28 cellular contexts compared by ENCODE assay signal in genomic region chr7:96727534-96728088, GRCh38.
"Had no signal": no experiment of that assay in that cellular context is flagged by ENCODE, and none has a peak within 500 bp of the region (broad histone marks: within the 10 kb centered on the region; RNA-seq: fewer than 3 reads in every experiment).

No MANE protein-coding gene starts in this region.

- H3K9me3 ChIP-seq: body of pancreas, colonic mucosa, gastrocnemius medialis, spleen, thoracic aorta, upper lobe of left lung, vagina had no signal

- H3K27me3 ChIP-seq: body of pancreas, cardiac muscle cell, colonic mucosa, gastrocnemius medialis, upper lobe of left lung, vagina had no signal

- DNase-seq: activated B cell treated with CpG ODN at 0.5 μM for 24 hours; activated CD4-positive, alpha-beta T cell treated with anti-CD3 and anti-CD28 coated beads, Interleukin-2, amount 50 U/mL, for 1 hour; activated CD8-positive, alpha-beta T cell treated with anti-CD3 and anti-CD28 coated beads for 36 hours; activated naive CD4-positive, alpha-beta T cell; activated T-cell treated with anti-CD3 and anti-CD28 coated beads, Interleukin-2, amount 50 U/mL, for 48 hours; aorta; body of pancreas; cerebellar nuclear complex; colonic mucosa; dorsolateral prefrontal cortex; effector memory CD8-positive, alpha-beta T cell; gastrocnemius medialis; glutamatergic neuron; islet precursor cell; left colon; midbrain; naive thymus-derived CD4-positive, alpha-beta T cell; right cardiac atrium; spleen; stimulated activated naive CD4-positive, alpha-beta T cell treated with Interleukin-2 at 50 U/mL for 16 hours; T-helper 2 cell; upper lobe of left lung had no signal

- H3K36me3 Mint-ChIP-seq: activated naive CD4-positive, alpha-beta T cell treated with anti-CD3 and anti-CD28 coated beads, Interleukin-2, amount 50 U/mL, for 72 hours; naive thymus-derived CD4-positive, alpha-beta T cell had no signal

- H3K4me3 ChIP-seq: body of pancreas, cardiac muscle cell, colonic mucosa, dorsolateral prefrontal cortex, gastrocnemius medialis, spleen, thoracic aorta, upper lobe of left lung, vagina had no signal

- H3K4me1 ChIP-seq: body of pancreas, colonic mucosa, gastrocnemius medialis, spleen, upper lobe of left lung, vagina had no signal

- H3K4me3 Mint-ChIP-seq: activated B cell treated with CpG ODN at 0.5 μM for 24 hours; activated CD8-positive, alpha-beta T cell treated with anti-CD3 and anti-CD28 coated beads for 36 hours; effector memory CD8-positive, alpha-beta T cell; naive thymus-derived CD4-positive, alpha-beta T cell; neural crest cell had no signal

- H3K36me3 ChIP-seq: cardiac muscle cell, colonic mucosa, gastrocnemius medialis, spleen, thoracic aorta, upper lobe of left lung, vagina had no signal

- H3K4me1 Mint-ChIP-seq: activated B cell treated with CpG ODN at 0.5 μM for 24 hours; naive thymus-derived CD4-positive, alpha-beta T cell; neural crest cell had no signal

- ATAC-seq: activated CD8-positive, alpha-beta T cell treated with anti-CD3 and anti-CD28 coated beads for 36 hours; activated naive CD4-positive, alpha-beta T cell treated with anti-CD3 and anti-CD28 coated beads, Interleukin-2, amount 50 U/mL, for 72 hours; body of pancreas; effector memory CD8-positive, alpha-beta T cell; gastrocnemius medialis; left colon; naive thymus-derived CD4-positive, alpha-beta T cell; right cardiac atrium had no signal

- H3K9me3 Mint-ChIP-seq: activated CD8-positive, alpha-beta T cell treated with anti-CD3 and anti-CD28 coated beads for 36 hours; activated naive CD4-positive, alpha-beta T cell treated with anti-CD3 and anti-CD28 coated beads, Interleukin-2, amount 50 U/mL, for 72 hours; activated T-helper 2 cell treated with anti-CD3 and anti-CD28 coated beads, Interferon-gamma antibody, Interleukin-2, Interleukin-4, amounts not matched to agents 10 μg/mL and 5 μg/mL and 100 μg/mL, durations not matched to agents 14 hours and 24 hours and 36 hours; effector memory CD8-positive, alpha-beta T cell; naive thymus-derived CD4-positive, alpha-beta T cell; neural crest cell had no signal

- H3K27ac ChIP-seq: body of pancreas, cardiac muscle cell, colonic mucosa, dorsolateral prefrontal cortex, gastrocnemius medialis, spleen, thoracic aorta, upper lobe of left lung, vagina had no signal

- H3K27ac Mint-ChIP-seq: activated B cell treated with CpG ODN at 0.5 μM for 24 hours; activated CD8-positive, alpha-beta T cell treated with anti-CD3 and anti-CD28 coated beads for 36 hours; activated naive CD4-positive, alpha-beta T cell treated with anti-CD3 and anti-CD28 coated beads, Interleukin-2, amount 50 U/mL, for 72 hours; activated T-helper 2 cell treated with anti-CD3 and anti-CD28 coated beads, Interferon-gamma antibody, Interleukin-2, Interleukin-4, amounts not matched to agents 10 μg/mL and 5 μg/mL and 100 μg/mL, durations not matched to agents 14 hours and 24 hours and 36 hours; effector memory CD8-positive, alpha-beta T cell; naive thymus-derived CD4-positive, alpha-beta T cell had no signal
